ENCODE assay signal across 19 cellular contexts in genomic region chr16:80739523-80739922, GRCh38.
A peak's percentile ranks its signal among the peaks of the same experiment; 100 is the strongest.
DNase-seq lines count a peak whose midpoint lies in the region; ATAC-seq and TF ChIP-seq lines count a peak whose summit lies in the region.
"Had no signal": no experiment of that assay in that cellular context is flagged by ENCODE, and none has a peak within 500 bp of the region (broad histone marks: within the 10 kb centered on the region; RNA-seq: fewer than 3 reads in every experiment).

No MANE protein-coding gene starts in this region.

- peak; percentile 89 for ATAC-seq in activated CD8-positive, alpha-beta T cell treated with anti-CD3 and anti-CD28 coated beads for 36 hours
- ATAC-seq in activated CD8-positive, alpha-beta T cell treated with anti-CD3 and anti-CD28 coated beads, Interleukin-2, amount 10 ng/mL, durations not matched to agents 7 days and 5 days, result no peak
- 0 out of 3 replicates have a peak, but pooled peaks have one; percentile 23 for ATAC-seq in RWPE2 (ENCODE audit: low read depth)
- ATAC-seq: heart left ventricle, upper lobe of right lung had no signal

- no peak overlapping the region for H3K27ac Mint-ChIP-seq in activated CD8-positive, alpha-beta T cell treated with anti-CD3 and anti-CD28 coated beads for 36 hours
- H3K27ac Mint-ChIP-seq in activated CD8-positive, alpha-beta T cell treated with anti-CD3 and anti-CD28 coated beads, Interleukin-2, amount 10 ng/mL, durations not matched to agents 7 days and 5 days, result no peak overlapping the region
- H3K27ac Mint-ChIP-seq: activated B cell treated with CpG ODN at 0.5 μM for 24 hours; CD4-positive, alpha-beta T cell; stimulated activated naive CD8-positive, alpha-beta T cell treated with anti-CD3 and anti-CD28 coated beads, Interleukin-15, Interleukin-2, amounts not matched to agents 100 ng/mL and 50 ng/mL, for 24 hours had no signal

- peak; percentile 59 for DNase-seq in activated CD8-positive, alpha-beta T cell treated with anti-CD3 and anti-CD28 coated beads for 36 hours
- no peak for DNase-seq in activated CD8-positive, alpha-beta T cell treated with anti-CD3 and anti-CD28 coated beads, Interleukin-2, amount 10 ng/mL, durations not matched to agents 7 days and 5 days
- no peak for DNase-seq in RWPE2 (ENCODE audit: low spot score)
- DNase-seq in head of caudate nucleus, result peak; percentile 44 to 94 (median 80)
- DNase-seq in stimulated activated CD4-positive, alpha-beta T cell treated with anti-CD3 and anti-CD28 coated beads, TNF-alpha, amount 100 ng/mL, for 24 hours (ENCODE audit: low read depth in 3 of 3), result peak in 2 of 3 experiments; percentile 5 to 38
- DNase-seq in NCI-H2171 (lab: John Stamatoyannopoulos, UW), result no peak
- DNase-seq in spleen, result no peak
- DNase-seq in HuH-7.5 (ENCODE audit: low spot score), result no peak
- DNase-seq: ACHN; activated B cell treated with CpG ODN at 0.5 μM for 24 hours; activated T-cell treated with anti-CD3 and anti-CD28 coated beads, Interleukin-2, amount 50 U/mL, for 4 hours; CD4-positive, alpha-beta T cell; effector memory CD4-positive, alpha-beta T cell; heart left ventricle; KBM-7; NCI-H1930; NCI-H524 treated with DMSO at 0.1 percent for 48 hours; upper lobe of right lung had no signal

- no peak overlapping the region for H3K4me3 Mint-ChIP-seq in activated CD8-positive, alpha-beta T cell treated with anti-CD3 and anti-CD28 coated beads for 36 hours
- no peak overlapping the region for H3K4me3 Mint-ChIP-seq in activated CD8-positive, alpha-beta T cell treated with anti-CD3 and anti-CD28 coated beads, Interleukin-2, amount 10 ng/mL, durations not matched to agents 7 days and 5 days
- H3K4me3 Mint-ChIP-seq: activated B cell treated with CpG ODN at 0.5 μM for 24 hours; activated T-cell treated with anti-CD3 and anti-CD28 coated beads, Interleukin-2, amount 50 U/mL, for 4 hours; CD4-positive, alpha-beta T cell; stimulated activated naive CD8-positive, alpha-beta T cell treated with anti-CD3 and anti-CD28 coated beads, Interleukin-15, Interleukin-2, amounts not matched to agents 100 ng/mL and 50 ng/mL, for 24 hours had no signal

- peaks cover 17% of the 10 kb centered on the region for H3K9me3 Mint-ChIP-seq in activated CD8-positive, alpha-beta T cell treated with anti-CD3 and anti-CD28 coated beads for 36 hours
- H3K9me3 Mint-ChIP-seq in activated CD8-positive, alpha-beta T cell treated with anti-CD3 and anti-CD28 coated beads, Interleukin-2, amount 10 ng/mL, durations not matched to agents 7 days and 5 days (ENCODE audit: insufficient read depth), result peaks cover 10% of the 10 kb centered on the region

- POLR2A ChIA-PET in activated CD8-positive, alpha-beta T cell treated with anti-CD3 and anti-CD28 coated beads for 36 hours (lab: Charles Lee), result interaction anchor here (1.1 kb wide), 1 partner anchor 19 kb away, joined by 3 read pairs; no protein-coding TSS in a partner anchor
- POLR2A ChIA-PET in activated CD8-positive, alpha-beta T cell treated with anti-CD3 and anti-CD28 coated beads, Interleukin-2, amount 10 ng/mL, durations not matched to agents 7 days and 5 days (lab: Charles Lee), result no interaction called here

- H3K36me3 Mint-ChIP-seq in activated CD8-positive, alpha-beta T cell treated with anti-CD3 and anti-CD28 coated beads for 36 hours (ENCODE audit: low read depth), result peaks cover 13% of the 10 kb centered on the region
- H3K36me3 Mint-ChIP-seq in activated CD8-positive, alpha-beta T cell treated with anti-CD3 and anti-CD28 coated beads, Interleukin-2, amount 10 ng/mL, durations not matched to agents 7 days and 5 days (ENCODE audit: low read depth), result peaks cover 11% of the 10 kb centered on the region

- H3K36me3 ChIP-seq in RWPE2 (ENCODE audit: low read depth) (no peaks in the 10 kb centered on the region), spleen (peaks cover 0 to 20% (median 0%) of the 10 kb centered on the region in 6 donors)
- H3K36me3 ChIP-seq: heart left ventricle, upper lobe of right lung had no signal

- H3K9me3 ChIP-seq in RWPE2 (ENCODE audit: severe bottlenecking), result peaks cover 7% of the 10 kb centered on the region
- H3K9me3 ChIP-seq in spleen, result peaks cover 0 to 32% (median 23%) of the 10 kb centered on the region in 8 donors

- TF ChIP-seq CTCF in activated CD8-positive, alpha-beta T cell treated with anti-CD3 and anti-CD28 coated beads for 36 hours (IDR thresholded peaks at IDR 0.05), result no peak
- TF ChIP-seq CTCF in RWPE2 (IDR thresholded peaks at IDR 0.05; ENCODE audit: poor library complexity, severe bottlenecking) (no peak), spleen (IDR thresholded peaks at IDR 0.05 in 8 of 11, conservative IDR thresholded peaks at IDR 0.05 in 3 of 11) (no peak)

- CTCF ChIA-PET in activated CD8-positive, alpha-beta T cell treated with anti-CD3 and anti-CD28 coated beads for 36 hours (lab: Charles Lee), result no interaction called here
- CTCF ChIA-PET in activated CD8-positive, alpha-beta T cell treated with anti-CD3 and anti-CD28 coated beads, Interleukin-2, amount 10 ng/mL, durations not matched to agents 7 days and 5 days (lab: Charles Lee), result no interaction called here

- no peaks in the 10 kb centered on the region for H3K27me3 Mint-ChIP-seq in activated CD8-positive, alpha-beta T cell treated with anti-CD3 and anti-CD28 coated beads for 36 hours
- no peaks in the 10 kb centered on the region for H3K27me3 Mint-ChIP-seq in activated CD8-positive, alpha-beta T cell treated with anti-CD3 and anti-CD28 coated beads, Interleukin-2, amount 10 ng/mL, durations not matched to agents 7 days and 5 days (ENCODE audit: low read depth)
- H3K27me3 Mint-ChIP-seq: activated B cell treated with CpG ODN at 0.5 μM for 24 hours; CD4-positive, alpha-beta T cell; stimulated activated naive CD8-positive, alpha-beta T cell treated with anti-CD3 and anti-CD28 coated beads, Interleukin-15, Interleukin-2, amounts not matched to agents 100 ng/mL and 50 ng/mL, for 24 hours had no signal

- no peak for TF ChIP-seq POLR2A in spleen (IDR thresholded peaks at IDR 0.05)

- peaks cover 19% of the 10 kb centered on the region for H3K4me1 Mint-ChIP-seq in activated CD8-positive, alpha-beta T cell treated with anti-CD3 and anti-CD28 coated beads for 36 hours (ENCODE audit: low read depth)
- H3K4me1 Mint-ChIP-seq in activated CD8-positive, alpha-beta T cell treated with anti-CD3 and anti-CD28 coated beads, Interleukin-2, amount 10 ng/mL, durations not matched to agents 7 days and 5 days (ENCODE audit: low read depth), result peaks cover 13% of the 10 kb centered on the region
- H3K4me1 Mint-ChIP-seq: activated B cell treated with CpG ODN at 0.5 μM for 24 hours had no signal

- 81 to 97% (median 86%) methylated on average over 6 of the region's 6 CpGs for WGBS in spleen, 5 donors

- H3K4me3 ChIP-seq in RWPE2 (ENCODE audit: severe bottlenecking) (no peak overlapping the region), spleen (no peak overlapping the region)
- H3K4me3 ChIP-seq: heart left ventricle, upper lobe of right lung had no signal

- H3K4me1 ChIP-seq in RWPE2 (ENCODE audit: insufficient read depth, poor library complexity, severe bottlenecking) (no peaks in the 10 kb centered on the region), spleen (peaks cover 0 to 7% (median 0%) of the 10 kb centered on the region in 6 donors)
- H3K4me1 ChIP-seq: heart left ventricle, upper lobe of right lung had no signal

- no peaks in the 10 kb centered on the region for H3K27me3 ChIP-seq in RWPE2 (ENCODE audit: insufficient read depth, poor library complexity, severe bottlenecking)
- H3K27me3 ChIP-seq in spleen (replicated peaks in 1 of 7), result no peaks in the 10 kb centered on the region
- H3K27me3 ChIP-seq: heart left ventricle, upper lobe of right lung had no signal

- intact Hi-C loops in activated CD8-positive, alpha-beta T cell treated with anti-CD3 and anti-CD28 coated beads for 36 hours (cut with micrococcal nuclease), result no loop called here
- intact Hi-C loops in head of caudate nucleus (cut with DNase I) (no loop called here), spleen (cut with DNase I; ENCODE audit: low total_unique reads) (no loop called here)

- no peak overlapping the region for H3K27ac ChIP-seq in RWPE2 (ENCODE audit: poor library complexity, severe bottlenecking)
- no peak overlapping the region for H3K27ac ChIP-seq in spleen
- H3K27ac ChIP-seq: heart left ventricle, upper lobe of right lung had no signal

Comparison
In these comparisons a context has a peak if more than half of its experiments do, and no peak if none do; other contexts are left out.
1. DNase-seq: peak in activated CD8-positive, alpha-beta T cell treated with anti-CD3 and anti-CD28 coated beads for 36 hours (single experiment), head of caudate nucleus (42 of 42) and stimulated activated CD4-positive, alpha-beta T cell treated with anti-CD3 and anti-CD28 coated beads, TNF-alpha, amount 100 ng/mL, for 24 hours (2 of 3); none in activated CD8-positive, alpha-beta T cell treated with anti-CD3 and anti-CD28 coated beads, Interleukin-2, amount 10 ng/mL, durations not matched to agents 7 days and 5 days (single experiment), RWPE2 (single experiment), NCI-H2171 (single experiment), spleen (single experiment) and HuH-7.5 (single experiment).